Comparison of ENCODE assay signal across 21 cellular contexts in the genomic region with DNA sequence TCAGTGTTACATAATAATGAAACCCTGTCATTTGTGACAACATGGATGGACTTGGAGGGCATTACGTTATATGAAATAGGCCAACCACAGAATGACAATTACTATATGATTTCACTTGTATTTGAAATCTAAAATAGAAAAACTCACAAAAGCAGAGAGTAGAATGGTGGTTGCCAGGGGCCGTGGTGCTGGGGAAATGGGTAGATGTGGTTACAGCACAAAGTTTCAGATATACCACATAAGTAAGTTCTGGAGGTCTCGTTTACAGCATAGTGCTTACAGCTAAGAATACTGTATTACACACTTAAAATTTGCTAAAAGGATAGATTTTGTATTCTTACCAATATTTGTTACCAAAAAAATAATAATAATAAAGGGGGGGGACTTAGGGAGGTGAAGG. TPM values are rescaled to one million over a fixed set of nuclear protein-coding genes. Genes with fewer than 3 reads are reported as not detected.
"Had no signal": no experiment of that assay in that cellular context is flagged by ENCODE, and none has a peak within 500 bp of the region (broad histone marks: within the 10 kb centered on the region; RNA-seq: fewer than 3 reads in every experiment).

No MANE protein-coding gene starts in this region.

RNA-seq across cellular contexts. Expression of a gene that starts 3.3 kb away (rescaled TPM):
- total RNA-seq: natural killer cell treated with Interleukin-12 subunit alpha and Interleukin-12 subunit beta and Interleukin-15 and Interleukin-18, amount 100 ng/mL, for 72 hours; neural crest cell; omental fat pad; osteocyte; pancreas; posterior vena cava; prostate gland; pulmonary artery endothelial cell; right atrium auricular region; sciatic nerve; smooth muscle cell; spleen; stomach; subcutaneous adipose tissue; temporal lobe; thoracic aorta; thyroid gland; tibial nerve; upper lobe of left lung; ureter; vagina had no signal
- polyA plus RNA-seq: pancreas, smooth muscle cell, spleen, stomach had no signal

RNA-seq across cellular contexts. Expression of a gene that starts 48.6 kb away (rescaled TPM):
- total RNA-seq: natural killer cell treated with Interleukin-12 subunit alpha and Interleukin-12 subunit beta and Interleukin-15 and Interleukin-18, amount 100 ng/mL, for 72 hours; neural crest cell; omental fat pad; osteocyte; pancreas; posterior vena cava; prostate gland; pulmonary artery endothelial cell; right atrium auricular region; sciatic nerve; smooth muscle cell; spleen; stomach; subcutaneous adipose tissue; temporal lobe; thoracic aorta; thyroid gland; tibial nerve; upper lobe of left lung; ureter; vagina had no signal
- polyA plus RNA-seq: pancreas, smooth muscle cell, spleen, stomach had no signal
